In genomic region chr19:30605333-30605732, GRCh38 we compare ENCODE assay signal across 32 cellular contexts.
"Had no signal": no experiment of that assay in that cellular context is flagged by ENCODE, and none has a peak within 500 bp of the region (broad histone marks: within the 10 kb centered on the region; RNA-seq: fewer than 3 reads in every experiment).

No MANE protein-coding gene starts in this region.

- FAIRE-seq: astrocyte, bronchial epithelial cell had no signal

- H3K4me1 ChIP-seq: adrenal gland, ascending aorta, body of pancreas, breast epithelium had no signal

- H3K27me3 ChIP-seq: adrenal gland, ascending aorta, body of pancreas, brain microvascular endothelial cell, cardiac muscle cell had no signal

- H3K36me3 ChIP-seq: adrenal gland, ascending aorta, brain microvascular endothelial cell, breast epithelium, cardiac muscle cell had no signal

- ATAC-seq: activated naive CD4-positive, alpha-beta T cell treated with anti-CD3 and anti-CD28 coated beads, Interleukin-2, amount 50 U/mL, for 72 hours; activated naive CD8-positive, alpha-beta T cell treated with anti-CD3 and anti-CD28 coated beads, Interleukin-2, amount 50 U/mL, for 24 hours; activated T-cell treated with anti-CD3 and anti-CD28 coated beads, Interleukin-2, amount 50 U/mL, for 4 hours; activated T-cell treated with anti-CD3 and anti-CD28 coated beads, Interleukin-2, amount 50 U/mL, for 72 hours; activated T-helper 17 cell treated with anti-CD3 and anti-CD28 coated beads, Interleukin-2, amount 50 U/mL, for 72 hours; body of pancreas had no signal

- DNase-seq: activated effector memory CD4-positive, alpha-beta T cell treated with anti-CD3 and anti-CD28 coated beads, Interleukin-2, amount 50 U/mL, for 16 hours; activated effector memory CD4-positive, alpha-beta T cell treated with Interleukin-2 at 50 U/mL for 16 hours; activated gamma-delta T cell; activated gamma-delta T cell treated with Interleukin-2 at 50 U/mL for 16 hours; activated naive CD4-positive, alpha-beta T cell; activated naive CD4-positive, alpha-beta T cell treated with anti-CD3 and anti-CD28 coated beads for 36 hours; activated naive CD4-positive, alpha-beta T cell treated with anti-CD3 and anti-CD28 coated beads, Interleukin-2, amount 10 ng/mL, durations not matched to agents 7 days and 5 days; activated naive CD4-positive, alpha-beta T cell treated with anti-CD3 and anti-CD28 coated beads, Interleukin-2, amount 50 U/mL, for 16 hours; activated naive CD4-positive, alpha-beta T cell treated with Interleukin-2 at 50 U/mL for 16 hours; activated naive CD8-positive, alpha-beta T cell treated with anti-CD3 and anti-CD28 coated beads for 36 hours; activated naive CD8-positive, alpha-beta T cell treated with anti-CD3 and anti-CD28 coated beads, Interleukin-2, amount 10 ng/mL, durations not matched to agents 7 days and 5 days; activated naive CD8-positive, alpha-beta T cell treated with anti-CD3 and anti-CD28 coated beads, Interleukin-2, amount 50 U/mL, for 24 hours; activated T-cell treated with anti-CD3 and anti-CD28 coated beads, Interleukin-2, amount 50 U/mL, for 1 hour; activated T-cell treated with anti-CD3 and anti-CD28 coated beads, Interleukin-2, amount 50 U/mL, for 24 hours; activated T-cell treated with anti-CD3 and anti-CD28 coated beads, Interleukin-2, amount 50 U/mL, for 4 hours; activated T-cell treated with anti-CD3 and anti-CD28 coated beads, Interleukin-2, amount 50 U/mL, for 48 hours; activated T-cell treated with anti-CD3 and anti-CD28 coated beads, Interleukin-2, amount 50 U/mL, for 72 hours; adrenal gland; amniotic stem cell; amygdala; anterior cingulate cortex; body of pancreas; brain microvascular endothelial cell; central memory CD4-positive, alpha-beta T cell; cerebellar nuclear complex had no signal

- H3K27ac ChIP-seq: adrenal gland, ascending aorta, body of pancreas, brain microvascular endothelial cell, breast epithelium, cardiac muscle cell had no signal

- H3K4me3 ChIP-seq: adrenal gland, ascending aorta, body of pancreas, breast epithelium, cardiac muscle cell had no signal

- H3K9me3 ChIP-seq: adrenal gland, ascending aorta, body of pancreas, breast epithelium had no signal
